Comparison of ENCODE assay signal across 25 cellular contexts in the genomic region with DNA sequence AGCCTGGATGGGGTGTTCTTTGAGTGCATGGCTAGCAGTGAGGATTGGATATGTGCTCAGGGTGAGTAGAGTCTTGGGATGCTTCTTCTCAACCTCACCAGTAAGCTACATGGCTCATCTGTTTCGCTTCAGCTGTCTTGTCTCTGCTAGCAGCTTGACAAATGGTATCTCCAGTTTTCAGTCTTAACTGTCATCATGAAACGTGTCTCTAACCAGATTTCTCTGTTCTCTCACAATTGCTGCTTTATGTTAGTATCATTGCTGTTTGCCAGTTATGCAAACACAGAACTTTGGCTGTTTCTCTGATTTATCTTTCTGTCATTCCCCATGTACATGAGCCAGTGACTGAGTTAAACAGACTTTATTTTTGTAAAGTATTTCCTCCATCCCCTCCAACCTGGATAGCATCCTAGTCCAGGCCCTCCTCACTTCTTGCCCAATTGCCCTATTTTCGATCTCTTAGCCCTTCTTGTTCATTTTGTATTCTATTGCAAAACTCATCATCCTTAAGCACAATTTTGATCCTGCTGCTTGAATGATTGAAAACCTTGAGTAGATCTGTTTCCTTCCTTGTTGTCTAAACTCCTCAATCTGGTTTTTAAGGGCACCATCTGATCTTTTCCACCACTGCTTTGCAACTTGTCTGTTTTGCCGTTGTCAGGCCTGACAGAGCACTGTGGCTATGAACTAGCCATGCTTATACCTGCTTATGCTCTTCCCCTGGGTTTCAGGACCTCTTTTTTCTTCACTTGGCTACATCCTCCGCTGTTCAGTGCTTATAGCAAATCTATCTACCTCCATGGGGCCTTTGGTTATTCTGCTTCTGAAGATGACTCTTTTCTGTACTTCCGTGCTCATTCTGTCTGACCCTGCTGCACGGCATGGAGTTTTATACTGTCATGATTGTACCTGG. TPM values are rescaled to one million over a fixed set of nuclear protein-coding genes. Genes with fewer than 3 reads are reported as not detected.
DNase-seq lines count a peak whose midpoint lies in the region; ATAC-seq and TF ChIP-seq lines count a peak whose summit lies in the region.
"Had no signal": no experiment of that assay in that cellular context is flagged by ENCODE, and none has a peak within 500 bp of the region (broad histone marks: within the 10 kb centered on the region; RNA-seq: fewer than 3 reads in every experiment).

No MANE protein-coding gene starts in this region.

- no peaks in the 10 kb centered on the region for H3K27me3 ChIP-seq in upper lobe of right lung
- no peaks in the 10 kb centered on the region for H3K27me3 ChIP-seq in transverse colon
- H3K27me3 ChIP-seq: testis had no signal

- H3K4me3 Mint-ChIP-seq in memory B cell: no peak overlapping the region

- intact Hi-C loops in upper lobe of right lung (cut with DNase I): no loop called here
- intact Hi-C loops in transverse colon (cut with DNase I; ENCODE audit: low total_unique reads): no loop called here

- H3K36me3 ChIP-seq in upper lobe of right lung (peaks cover 92% of the 10 kb centered on the region), transverse colon (peaks cover 0 to 80% (median 23%) of the 10 kb centered on the region in 4 donors)

- peaks cover 4% of the 10 kb centered on the region for H3K4me1 Mint-ChIP-seq in memory B cell

- ATAC-seq in GM18511 (IDR thresholded peaks at IDR 0.05; ENCODE audit: unreplicated experiment): peak; percentile 56
- no peak for ATAC-seq in memory B cell (ENCODE audit: low read depth)
- ATAC-seq in upper lobe of right lung: peak; percentile 33
- ATAC-seq: HCT116, left ventricle myocardium superior had no signal

- no peak for TF ChIP-seq CTCF in upper lobe of right lung (IDR thresholded peaks at IDR 0.05)
- TF ChIP-seq CTCF in transverse colon (IDR thresholded peaks at IDR 0.05): no peak

- WGBS in transverse colon (ENCODE audit: low coverage in 1 of 2), 2 donors: 66 to 80% methylated on average over 7 of the region's 7 CpGs

- in situ Hi-C loops in transverse colon (cut with MboI; ENCODE audit: low pct_ligation_motif_present in 1 of 4, low pct_unique_long_range_greater_than_20kb in 1 of 4, low sequenced_read_pairs in 3 of 4): no loop called here

- H3K36me3 Mint-ChIP-seq in memory B cell: peaks cover 46% of the 10 kb centered on the region

- H3K4me1 ChIP-seq in upper lobe of right lung: no peaks in the 10 kb centered on the region
- H3K4me1 ChIP-seq in transverse colon: peaks cover 0 to 3% (median 0%) of the 10 kb centered on the region in 4 donors
- H3K4me1 ChIP-seq: testis had no signal

- peak overlapping the region; percentile 51 for H3K27ac Mint-ChIP-seq in memory B cell

- no peaks in the 10 kb centered on the region for H3K9me3 ChIP-seq in upper lobe of right lung
- H3K9me3 ChIP-seq in transverse colon: no peaks in the 10 kb centered on the region
- H3K9me3 ChIP-seq: testis had no signal

- no peaks in the 10 kb centered on the region for H3K9me3 Mint-ChIP-seq in memory B cell

- no peak for TF ChIP-seq POLR2A in transverse colon (IDR thresholded peaks at IDR 0.05)

- DNase-seq in amniotic epithelial cell (ENCODE audit: low read depth) (peak; percentile 36), memory B cell (ENCODE audit: low spot score in 2 of 2) (no peak), upper lobe of right lung (no peak), transverse colon (no peak), NCI-H82 (lab: John Stamatoyannopoulos, UW) (no peak)
- no peak for DNase-seq in activated naive CD4-positive, alpha-beta T cell treated with anti-CD3 and anti-CD28 coated beads, Interleukin-2, amount 50 U/mL, for 16 hours
- DNase-seq: activated CD4-positive, alpha-beta T cell treated with anti-CD3 and anti-CD28 coated beads for 48 hours; activated naive CD4-positive, alpha-beta T cell treated with Interleukin-2 at 50 U/mL for 16 hours; activated T-cell treated with anti-CD3 and anti-CD28 coated beads, Interleukin-2, amount 50 U/mL, for 48 hours; amniotic stem cell; DMS53; effector CD8-positive, alpha-beta T cell; foreskin melanocyte; left ventricle myocardium superior; NCI-H1694 treated with DMSO at 0.1 percent for 48 hours; NCI-H2171 treated with DMSO at 0.1 percent for 48 hours; NCI-H524 treated with DMSO at 0.1 percent for 48 hours; stimulated activated CD4-positive, alpha-beta T cell treated with anti-CD3 and anti-CD28 coated beads, Interleukin-2, amount 100 ng/mL, for 24 hours; T-helper 2 cell; testis had no signal

- no peaks in the 10 kb centered on the region for H3K27me3 Mint-ChIP-seq in memory B cell

- H3K27ac ChIP-seq in upper lobe of right lung (no peak overlapping the region), transverse colon (peak overlapping the region in 1 of 4 donors; percentile 45)
- H3K27ac ChIP-seq: SK-N-MC, skin epidermis, testis had no signal

- H3K4me3 ChIP-seq in upper lobe of right lung (no peak overlapping the region), transverse colon (no peak overlapping the region)
- H3K4me3 ChIP-seq: SK-N-MC, skin epidermis, testis had no signal

- no peak for TF ChIP-seq EP300 in transverse colon (IDR thresholded peaks at IDR 0.05; ENCODE audit: low read depth)

RNA-seq across cellular contexts. Expression of gene ADIG, which starts 37.7 kb away (rescaled TPM):
- total RNA-seq in upper lobe of right lung (not detected), transverse colon (not detected)
- total RNA-seq: left ventricle myocardium superior, pulmonary artery endothelial cell had no signal

RNA-seq across cellular contexts. Expression of gene ARHGAP40, which starts 58.4 kb away (rescaled TPM):
- total RNA-seq in upper lobe of right lung: 0.72 TPM
- total RNA-seq in transverse colon: not detected
- total RNA-seq: left ventricle myocardium superior, pulmonary artery endothelial cell had no signal
